In genomic region chr4:95388911-95389310, GRCh38 we compare ENCODE assay signal across 23 cellular contexts.
DNase-seq lines count a peak whose midpoint lies in the region; TF ChIP-seq lines count a peak whose summit lies in the region.
"Had no signal": no experiment of that assay in that cellular context is flagged by ENCODE, and none has a peak within 500 bp of the region (broad histone marks: within the 10 kb centered on the region; RNA-seq: fewer than 3 reads in every experiment).

No MANE protein-coding gene starts in this region.

- no peak overlapping the region for H3K4me3 Mint-ChIP-seq in endothelial cell (ENCODE audit: unreplicated experiment)
- H3K4me3 Mint-ChIP-seq: activated naive CD8-positive, alpha-beta T cell treated with anti-CD3 and anti-CD28 coated beads for 36 hours; nephron progenitor cell had no signal

- peak; percentile 29 for DNase-seq in H4 (ENCODE audit: low spot score)
- peak; percentile 32 to 59 for DNase-seq in NCI-H526 (lab: John Stamatoyannopoulos, UW)
- peak; percentile 27 for DNase-seq in dedifferentiated amniotic fluid mesenchymal stem cell (ENCODE audit: extremely low spot score)
- DNase-seq in myocyte (ENCODE audit: low read depth): peak; percentile 31
- no peak for DNase-seq in ecto neural progenitor cell (ENCODE audit: low spot score)
- no peak for DNase-seq in endothelial cell (ENCODE audit: low spot score)
- DNase-seq in SW 1271 (lab: John Stamatoyannopoulos, UW): no peak
- DNase-seq: activated CD4-positive, alpha-beta T cell treated with anti-CD3 and anti-CD28 coated beads, Interleukin-2, amount 50 U/mL, for 48 hours; activated CD8-positive, alpha-beta memory T cell treated with anti-CD3 and anti-CD28 coated beads, Interleukin-2, amount 50 U/mL, for 4 hours; activated naive CD8-positive, alpha-beta T cell treated with anti-CD3 and anti-CD28 coated beads for 36 hours; C1 segment of cervical spinal cord; dorsolateral prefrontal cortex; Karpas-422; MV-4-11; NCI-H1436 treated with DMSO at 0.1 percent for 48 hours; NCI-H69; nephron progenitor cell; ovary; Peyer's patch; right cardiac atrium; SIG-M5; spleen had no signal

- TF ChIP-seq CTCF in endothelial cell (IDR thresholded peaks at IDR 0.05; ENCODE audit: unreplicated experiment): no peak

- H3K9me3 Mint-ChIP-seq in endothelial cell (ENCODE audit: unreplicated experiment): no peaks in the 10 kb centered on the region
- H3K9me3 Mint-ChIP-seq: activated naive CD8-positive, alpha-beta T cell treated with anti-CD3 and anti-CD28 coated beads for 36 hours; activated T-helper 2 cell treated with anti-CD3 and anti-CD28 coated beads, Interferon-gamma antibody, Interleukin-2, Interleukin-4, amounts not matched to agents 10 μg/mL and 5 μg/mL and 100 μg/mL, durations not matched to agents 14 hours and 24 hours and 36 hours; nephron progenitor cell had no signal

- H3K27ac Mint-ChIP-seq in endothelial cell (ENCODE audit: unreplicated experiment): no peak overlapping the region
- H3K27ac Mint-ChIP-seq: activated naive CD8-positive, alpha-beta T cell treated with anti-CD3 and anti-CD28 coated beads for 36 hours; activated T-helper 2 cell treated with anti-CD3 and anti-CD28 coated beads, Interferon-gamma antibody, Interleukin-2, Interleukin-4, amounts not matched to agents 10 μg/mL and 5 μg/mL and 100 μg/mL, durations not matched to agents 14 hours and 24 hours and 36 hours; nephron progenitor cell had no signal

- no peaks in the 10 kb centered on the region for H3K36me3 Mint-ChIP-seq in endothelial cell (ENCODE audit: low read depth, unreplicated experiment)
- H3K36me3 Mint-ChIP-seq: activated naive CD8-positive, alpha-beta T cell treated with anti-CD3 and anti-CD28 coated beads for 36 hours had no signal

- H3K4me1 Mint-ChIP-seq in endothelial cell (ENCODE audit: unreplicated experiment): peaks cover 3% of the 10 kb centered on the region
- H3K4me1 Mint-ChIP-seq: activated naive CD8-positive, alpha-beta T cell treated with anti-CD3 and anti-CD28 coated beads for 36 hours had no signal

- H3K27me3 Mint-ChIP-seq in endothelial cell (ENCODE audit: unreplicated experiment): peaks cover 6% of the 10 kb centered on the region

Comparison
In these comparisons a context has a peak if more than half of its experiments do, and no peak if none do; other contexts are left out.
1. DNase-seq: peak in H4 (single experiment), NCI-H526 (2 of 2), dedifferentiated amniotic fluid mesenchymal stem cell (single experiment) and myocyte (single experiment); none in ecto neural progenitor cell (single experiment), endothelial cell (single experiment) and SW 1271 (0 of 2).